ENCODE assay signal across 19 cellular contexts in the genomic region with DNA sequence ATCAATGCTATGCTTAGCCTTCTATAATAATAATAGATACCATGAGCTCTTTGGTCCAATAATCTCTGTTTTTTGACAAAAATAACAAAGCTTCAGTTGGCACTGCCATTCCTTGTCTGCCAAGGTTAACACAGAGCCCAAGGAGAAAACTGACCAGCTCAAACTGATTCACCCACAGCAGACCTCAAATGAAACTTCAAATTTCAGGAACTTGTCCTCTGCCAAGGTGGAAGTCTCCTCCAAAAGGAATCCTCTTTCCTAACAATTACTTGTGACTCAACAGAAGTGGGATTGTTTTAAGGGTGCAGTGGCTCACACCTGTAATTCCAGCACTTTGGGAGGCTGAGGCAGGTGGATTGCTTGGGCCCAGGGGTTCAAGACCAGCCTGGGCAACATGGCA.
"Had no signal": no experiment of that assay in that cellular context is flagged by ENCODE, and none has a peak within 500 bp of the region (broad histone marks: within the 10 kb centered on the region; RNA-seq: fewer than 3 reads in every experiment).

No MANE protein-coding gene starts in this region.

- H3K4me3 ChIP-seq: esophagus muscularis mucosa, gastroesophageal sphincter, heart left ventricle, left lung, neural progenitor cell, ovary, psoas muscle, testis had no signal

- H3K27me3 ChIP-seq: esophagus muscularis mucosa, gastroesophageal sphincter, heart left ventricle, left lung, neural progenitor cell, ovary, testis had no signal

- FAIRE-seq: endothelial cell of umbilical vein had no signal

- H3K27me3 Mint-ChIP-seq: dendritic cell treated with granulocyte-macrophage colony-stimulating factor and Interleukin-4, amounts not matched to agents 40 ng/mL and 50 ng/mL, for 4 days had no signal

- DNase-seq: activated CD4-positive, alpha-beta T cell treated with anti-CD3 and anti-CD28 coated beads for 1 hour; activated CD4-positive, alpha-beta T cell treated with anti-CD3 and anti-CD28 coated beads, Interleukin-2, amount 50 U/mL, for 48 hours; activated gamma-delta T cell treated with Interleukin-2 at 50 U/mL for 16 hours; amniotic stem cell; effector CD8-positive, alpha-beta T cell; heart left ventricle; left lung; midbrain; ovary; psoas muscle; testis; WERI-Rb-1 had no signal

- H2AFZ ChIP-seq: neural progenitor cell had no signal

- H3K9me3 ChIP-seq: esophagus muscularis mucosa, gastroesophageal sphincter, heart left ventricle, left lung, ovary, psoas muscle, testis had no signal

- H3K36me3 ChIP-seq: esophagus muscularis mucosa, gastroesophageal sphincter, heart left ventricle, left lung, neural progenitor cell, ovary, WERI-Rb-1 had no signal

- H3K9me3 Mint-ChIP-seq: activated naive CD4-positive, alpha-beta T cell treated with anti-CD3 and anti-CD28 coated beads, Interleukin-2, amount 50 U/mL, for 72 hours; dendritic cell treated with granulocyte-macrophage colony-stimulating factor and Interleukin-4, amounts not matched to agents 40 ng/mL and 50 ng/mL, for 4 days; neural progenitor cell had no signal

- H3K27ac Mint-ChIP-seq: dendritic cell treated with granulocyte-macrophage colony-stimulating factor and Interleukin-4, amounts not matched to agents 40 ng/mL and 50 ng/mL, for 4 days; neural progenitor cell had no signal

- H3K9ac ChIP-seq: neural progenitor cell had no signal

- H3K27ac ChIP-seq: esophagus muscularis mucosa, gastroesophageal sphincter, left lung, neural progenitor cell, ovary, psoas muscle, testis, WERI-Rb-1 had no signal

- H3K4me1 Mint-ChIP-seq: neural progenitor cell had no signal

- H3K4me3 Mint-ChIP-seq: dendritic cell treated with granulocyte-macrophage colony-stimulating factor and Interleukin-4, amounts not matched to agents 40 ng/mL and 50 ng/mL, for 4 days; neural progenitor cell had no signal

- ATAC-seq: activated naive CD4-positive, alpha-beta T cell treated with anti-CD3 and anti-CD28 coated beads, Interleukin-2, amount 50 U/mL, for 72 hours; gastroesophageal sphincter; heart left ventricle; left lung; right cardiac atrium had no signal

- H3K4me2 ChIP-seq: neural progenitor cell had no signal
